In genomic region chr3:72847751-72848702, GRCh38 we compare ENCODE assay signal across 1 cellular context.
TF ChIP-seq lines count a peak whose summit lies in the region.

TSS of gene SHQ1 (minus strand) at chr3:72848445. CDS start at chr3:72848340, 105 bp downstream.

TF ChIP-seq in K562, 482 proteins besides CTCF, POLR2A, EP300 and RAD21 (continued from another document and continues in another):
- TF ChIP-seq, protein P1, sequence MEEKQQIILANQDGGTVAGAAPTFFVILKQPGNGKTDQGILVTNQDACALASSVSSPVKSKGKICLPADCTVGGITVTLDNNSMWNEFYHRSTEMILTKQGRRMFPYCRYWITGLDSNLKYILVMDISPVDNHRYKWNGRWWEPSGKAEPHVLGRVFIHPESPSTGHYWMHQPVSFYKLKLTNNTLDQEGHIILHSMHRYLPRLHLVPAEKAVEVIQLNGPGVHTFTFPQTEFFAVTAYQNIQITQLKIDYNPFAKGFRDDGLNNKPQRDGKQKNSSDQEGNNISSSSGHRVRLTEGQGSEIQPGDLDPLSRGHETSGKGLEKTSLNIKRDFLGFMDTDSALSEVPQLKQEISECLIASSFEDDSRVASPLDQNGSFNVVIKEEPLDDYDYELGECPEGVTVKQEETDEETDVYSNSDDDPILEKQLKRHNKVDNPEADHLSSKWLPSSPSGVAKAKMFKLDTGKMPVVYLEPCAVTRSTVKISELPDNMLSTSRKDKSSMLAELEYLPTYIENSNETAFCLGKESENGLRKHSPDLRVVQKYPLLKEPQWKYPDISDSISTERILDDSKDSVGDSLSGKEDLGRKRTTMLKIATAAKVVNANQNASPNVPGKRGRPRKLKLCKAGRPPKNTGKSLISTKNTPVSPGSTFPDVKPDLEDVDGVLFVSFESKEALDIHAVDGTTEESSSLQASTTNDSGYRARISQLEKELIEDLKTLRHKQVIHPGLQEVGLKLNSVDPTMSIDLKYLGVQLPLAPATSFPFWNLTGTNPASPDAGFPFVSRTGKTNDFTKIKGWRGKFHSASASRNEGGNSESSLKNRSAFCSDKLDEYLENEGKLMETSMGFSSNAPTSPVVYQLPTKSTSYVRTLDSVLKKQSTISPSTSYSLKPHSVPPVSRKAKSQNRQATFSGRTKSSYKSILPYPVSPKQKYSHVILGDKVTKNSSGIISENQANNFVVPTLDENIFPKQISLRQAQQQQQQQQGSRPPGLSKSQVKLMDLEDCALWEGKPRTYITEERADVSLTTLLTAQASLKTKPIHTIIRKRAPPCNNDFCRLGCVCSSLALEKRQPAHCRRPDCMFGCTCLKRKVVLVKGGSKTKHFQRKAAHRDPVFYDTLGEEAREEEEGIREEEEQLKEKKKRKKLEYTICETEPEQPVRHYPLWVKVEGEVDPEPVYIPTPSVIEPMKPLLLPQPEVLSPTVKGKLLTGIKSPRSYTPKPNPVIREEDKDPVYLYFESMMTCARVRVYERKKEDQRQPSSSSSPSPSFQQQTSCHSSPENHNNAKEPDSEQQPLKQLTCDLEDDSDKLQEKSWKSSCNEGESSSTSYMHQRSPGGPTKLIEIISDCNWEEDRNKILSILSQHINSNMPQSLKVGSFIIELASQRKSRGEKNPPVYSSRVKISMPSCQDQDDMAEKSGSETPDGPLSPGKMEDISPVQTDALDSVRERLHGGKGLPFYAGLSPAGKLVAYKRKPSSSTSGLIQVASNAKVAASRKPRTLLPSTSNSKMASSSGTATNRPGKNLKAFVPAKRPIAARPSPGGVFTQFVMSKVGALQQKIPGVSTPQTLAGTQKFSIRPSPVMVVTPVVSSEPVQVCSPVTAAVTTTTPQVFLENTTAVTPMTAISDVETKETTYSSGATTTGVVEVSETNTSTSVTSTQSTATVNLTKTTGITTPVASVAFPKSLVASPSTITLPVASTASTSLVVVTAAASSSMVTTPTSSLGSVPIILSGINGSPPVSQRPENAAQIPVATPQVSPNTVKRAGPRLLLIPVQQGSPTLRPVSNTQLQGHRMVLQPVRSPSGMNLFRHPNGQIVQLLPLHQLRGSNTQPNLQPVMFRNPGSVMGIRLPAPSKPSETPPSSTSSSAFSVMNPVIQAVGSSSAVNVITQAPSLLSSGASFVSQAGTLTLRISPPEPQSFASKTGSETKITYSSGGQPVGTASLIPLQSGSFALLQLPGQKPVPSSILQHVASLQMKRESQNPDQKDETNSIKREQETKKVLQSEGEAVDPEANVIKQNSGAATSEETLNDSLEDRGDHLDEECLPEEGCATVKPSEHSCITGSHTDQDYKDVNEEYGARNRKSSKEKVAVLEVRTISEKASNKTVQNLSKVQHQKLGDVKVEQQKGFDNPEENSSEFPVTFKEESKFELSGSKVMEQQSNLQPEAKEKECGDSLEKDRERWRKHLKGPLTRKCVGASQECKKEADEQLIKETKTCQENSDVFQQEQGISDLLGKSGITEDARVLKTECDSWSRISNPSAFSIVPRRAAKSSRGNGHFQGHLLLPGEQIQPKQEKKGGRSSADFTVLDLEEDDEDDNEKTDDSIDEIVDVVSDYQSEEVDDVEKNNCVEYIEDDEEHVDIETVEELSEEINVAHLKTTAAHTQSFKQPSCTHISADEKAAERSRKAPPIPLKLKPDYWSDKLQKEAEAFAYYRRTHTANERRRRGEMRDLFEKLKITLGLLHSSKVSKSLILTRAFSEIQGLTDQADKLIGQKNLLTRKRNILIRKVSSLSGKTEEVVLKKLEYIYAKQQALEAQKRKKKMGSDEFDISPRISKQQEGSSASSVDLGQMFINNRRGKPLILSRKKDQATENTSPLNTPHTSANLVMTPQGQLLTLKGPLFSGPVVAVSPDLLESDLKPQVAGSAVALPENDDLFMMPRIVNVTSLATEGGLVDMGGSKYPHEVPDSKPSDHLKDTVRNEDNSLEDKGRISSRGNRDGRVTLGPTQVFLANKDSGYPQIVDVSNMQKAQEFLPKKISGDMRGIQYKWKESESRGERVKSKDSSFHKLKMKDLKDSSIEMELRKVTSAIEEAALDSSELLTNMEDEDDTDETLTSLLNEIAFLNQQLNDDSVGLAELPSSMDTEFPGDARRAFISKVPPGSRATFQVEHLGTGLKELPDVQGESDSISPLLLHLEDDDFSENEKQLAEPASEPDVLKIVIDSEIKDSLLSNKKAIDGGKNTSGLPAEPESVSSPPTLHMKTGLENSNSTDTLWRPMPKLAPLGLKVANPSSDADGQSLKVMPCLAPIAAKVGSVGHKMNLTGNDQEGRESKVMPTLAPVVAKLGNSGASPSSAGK (IDR thresholded peaks at IDR 0.05): peak; percentile 93
- TF ChIP-seq E2F8 (IDR thresholded peaks at IDR 0.05; ENCODE audit: low read depth, partially characterized antibody) (peak; percentile 95), PCBP2 (IDR thresholded peaks at IDR 0.05; ENCODE audit: low read depth, low read length, poor library complexity, severe bottlenecking) (no peak), FOXJ2 (tag; IDR thresholded peaks at IDR 0.05) (no peak), PHB2 (IDR thresholded peaks at IDR 0.05; ENCODE audit: low read depth) (no peak), CREB3L1 (IDR thresholded peaks at IDR 0.05; ENCODE audit: borderline replicate concordance, low read depth) (no peak; the same call in 1 of the 2 replicates), ZEB2 (IDR thresholded peaks at IDR 0.05) (no peak), HNRNPK (IDR thresholded peaks at IDR 0.05; ENCODE audit: low read depth, low read length, poor library complexity, severe bottlenecking) (no peak), MTA3 (IDR thresholded peaks at IDR 0.05; ENCODE audit: borderline replicate concordance) (no peak), TAF15 (IDR thresholded peaks at IDR 0.05; ENCODE audit: low read depth, low read length) (no peak), HBP1 (CRISPR knock-in tag; IDR thresholded peaks at IDR 0.05) (no peak), CHD4 (IDR thresholded peaks at IDR 0.05; ENCODE audit: insufficient read depth, insufficient replicate concordance, low read depth, low read length, poor library complexity, severe bottlenecking) (no peak), TEAD4 (IDR thresholded peaks at IDR 0.05; ENCODE audit: low read length) (no peak), TEAD4 (CRISPR knock-in tag; IDR thresholded peaks at IDR 0.05; ENCODE audit: borderline replicate concordance) (no peak), ZNF263 (CRISPR knock-in tag; IDR thresholded peaks at IDR 0.05; ENCODE audit: borderline replicate concordance) (no peak), RUNX1 (IDR thresholded peaks at IDR 0.05; ENCODE audit: low read depth) (no peak), ZNF518B (CRISPR knock-in tag; IDR thresholded peaks at IDR 0.05) (no peak), ZNF76 (CRISPR knock-in tag; IDR thresholded peaks at IDR 0.05; ENCODE audit: borderline replicate concordance) (no peak), POLR2AphosphoS2 (IDR thresholded peaks at IDR 0.05; ENCODE audit: low read length) (no peak), JUN (IDR thresholded peaks at IDR 0.05; ENCODE audit: borderline replicate concordance, low read depth, low read length) (no peak), JUN (CRISPR knock-in tag; IDR thresholded peaks at IDR 0.05; ENCODE audit: borderline replicate concordance) (no peak), CEBPG (CRISPR knock-in tag; IDR thresholded peaks at IDR 0.05) (no peak), CEBPG (tag; conservative IDR thresholded peaks at IDR 0.05 in 1 of 2, IDR thresholded peaks at IDR 0.05 in 1 of 2) (no peak), HDAC3 (IDR thresholded peaks at IDR 0.05; ENCODE audit: borderline replicate concordance, partially characterized antibody) (no peak), NFRKB (IDR thresholded peaks at IDR 0.05; ENCODE audit: low read depth) (no peak), ZNF384 (IDR thresholded peaks at IDR 0.05; ENCODE audit: low read depth, low read length) (no peak), GABPB1 (CRISPR knock-in tag; IDR thresholded peaks at IDR 0.05) (peak; percentile 90), SAFB2 (IDR thresholded peaks at IDR 0.05; ENCODE audit: borderline replicate concordance, low read depth, low read length, severe bottlenecking) (no peak), CBFB (CRISPR knock-in tag; IDR thresholded peaks at IDR 0.05) (no peak), SREBF2 (CRISPR knock-in tag; IDR thresholded peaks at IDR 0.05) (no peak)
- TF ChIP-seq, protein P2, sequence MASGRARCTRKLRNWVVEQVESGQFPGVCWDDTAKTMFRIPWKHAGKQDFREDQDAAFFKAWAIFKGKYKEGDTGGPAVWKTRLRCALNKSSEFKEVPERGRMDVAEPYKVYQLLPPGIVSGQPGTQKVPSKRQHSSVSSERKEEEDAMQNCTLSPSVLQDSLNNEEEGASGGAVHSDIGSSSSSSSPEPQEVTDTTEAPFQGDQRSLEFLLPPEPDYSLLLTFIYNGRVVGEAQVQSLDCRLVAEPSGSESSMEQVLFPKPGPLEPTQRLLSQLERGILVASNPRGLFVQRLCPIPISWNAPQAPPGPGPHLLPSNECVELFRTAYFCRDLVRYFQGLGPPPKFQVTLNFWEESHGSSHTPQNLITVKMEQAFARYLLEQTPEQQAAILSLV (tag; IDR thresholded peaks at IDR 0.05): no peak
- TF ChIP-seq, protein P3, sequence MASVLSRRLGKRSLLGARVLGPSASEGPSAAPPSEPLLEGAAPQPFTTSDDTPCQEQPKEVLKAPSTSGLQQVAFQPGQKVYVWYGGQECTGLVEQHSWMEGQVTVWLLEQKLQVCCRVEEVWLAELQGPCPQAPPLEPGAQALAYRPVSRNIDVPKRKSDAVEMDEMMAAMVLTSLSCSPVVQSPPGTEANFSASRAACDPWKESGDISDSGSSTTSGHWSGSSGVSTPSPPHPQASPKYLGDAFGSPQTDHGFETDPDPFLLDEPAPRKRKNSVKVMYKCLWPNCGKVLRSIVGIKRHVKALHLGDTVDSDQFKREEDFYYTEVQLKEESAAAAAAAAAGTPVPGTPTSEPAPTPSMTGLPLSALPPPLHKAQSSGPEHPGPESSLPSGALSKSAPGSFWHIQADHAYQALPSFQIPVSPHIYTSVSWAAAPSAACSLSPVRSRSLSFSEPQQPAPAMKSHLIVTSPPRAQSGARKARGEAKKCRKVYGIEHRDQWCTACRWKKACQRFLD (CRISPR knock-in tag; IDR thresholded peaks at IDR 0.05): no peak
- TF ChIP-seq, protein P4, sequence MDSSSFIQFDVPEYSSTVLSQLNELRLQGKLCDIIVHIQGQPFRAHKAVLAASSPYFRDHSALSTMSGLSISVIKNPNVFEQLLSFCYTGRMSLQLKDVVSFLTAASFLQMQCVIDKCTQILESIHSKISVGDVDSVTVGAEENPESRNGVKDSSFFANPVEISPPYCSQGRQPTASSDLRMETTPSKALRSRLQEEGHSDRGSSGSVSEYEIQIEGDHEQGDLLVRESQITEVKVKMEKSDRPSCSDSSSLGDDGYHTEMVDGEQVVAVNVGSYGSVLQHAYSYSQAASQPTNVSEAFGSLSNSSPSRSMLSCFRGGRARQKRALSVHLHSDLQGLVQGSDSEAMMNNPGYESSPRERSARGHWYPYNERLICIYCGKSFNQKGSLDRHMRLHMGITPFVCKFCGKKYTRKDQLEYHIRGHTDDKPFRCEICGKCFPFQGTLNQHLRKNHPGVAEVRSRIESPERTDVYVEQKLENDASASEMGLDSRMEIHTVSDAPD (CRISPR knock-in tag; IDR thresholded peaks at IDR 0.05): no peak
